In the genomic region with DNA sequence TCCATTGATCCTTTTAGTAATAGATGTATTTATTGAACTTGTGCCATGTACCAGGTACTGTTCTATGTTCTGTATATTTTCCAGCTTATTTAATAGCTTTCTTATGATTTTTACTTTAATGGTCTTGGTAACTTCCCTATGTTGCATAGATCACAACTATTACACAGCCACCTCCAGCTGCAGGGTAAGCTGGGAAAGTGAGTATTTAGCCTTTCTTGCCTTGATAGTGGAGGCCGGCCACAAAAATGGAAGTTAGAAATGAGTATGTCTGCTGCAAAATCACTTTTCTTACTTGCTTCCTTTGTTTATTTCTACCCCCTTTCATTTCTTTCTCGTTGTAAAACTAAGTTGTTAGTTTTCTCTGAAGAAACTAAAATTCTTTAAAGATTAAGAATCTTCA, we compare ENCODE assay signal across 12 cellular contexts. TPM values are rescaled to one million over a fixed set of nuclear protein-coding genes. Genes with fewer than 3 reads are reported as not detected.
DNase-seq lines count a peak whose midpoint lies in the region; ATAC-seq and TF ChIP-seq lines count a peak whose summit lies in the region.
"Had no signal": no experiment of that assay in that cellular context is flagged by ENCODE, and none has a peak within 500 bp of the region (broad histone marks: within the 10 kb centered on the region; RNA-seq: fewer than 3 reads in every experiment).

No MANE protein-coding gene starts in this region.

- H3K4me3 Mint-ChIP-seq in activated naive CD4-positive, alpha-beta T cell treated with anti-CD3 and anti-CD28 coated beads, Interleukin-2, amount 50 U/mL, for 24 hours = no peak overlapping the region
- no peak overlapping the region for H3K4me3 Mint-ChIP-seq in activated T-helper 1 cell treated with anti-CD3 and anti-CD28 coated beads, Interleukin-12 subunit alpha, Interleukin-12 subunit beta, Interleukin-2, Interleukin-4 antibody, amounts not matched to agents 30 ng/mL and 10 ng/mL and 1 ng/mL, durations not matched to agents 14 hours and 24 hours and 36 hours
- no peak overlapping the region for H3K4me3 Mint-ChIP-seq in stimulated activated memory B cell treated with anti-CD40 and anti-IgM and Interleukin-4, amounts not matched to agents 10 μg/mL and 1 μg/mL and 100 μg/mL, for 72 hours

- no peaks in the 10 kb centered on the region for H3K36me3 ChIP-seq in adrenal gland (replicated peaks in 1 of 2)

- H3K9me3 Mint-ChIP-seq in activated naive CD4-positive, alpha-beta T cell treated with anti-CD3 and anti-CD28 coated beads, Interleukin-2, amount 50 U/mL, for 24 hours = peaks cover 10% of the 10 kb centered on the region
- H3K9me3 Mint-ChIP-seq in activated T-helper 1 cell treated with anti-CD3 and anti-CD28 coated beads, Interleukin-12 subunit alpha, Interleukin-12 subunit beta, Interleukin-2, Interleukin-4 antibody, amounts not matched to agents 30 ng/mL and 10 ng/mL and 1 ng/mL, durations not matched to agents 14 hours and 24 hours and 36 hours = peaks cover 21% of the 10 kb centered on the region
- H3K9me3 Mint-ChIP-seq in stimulated activated memory B cell treated with anti-CD40 and anti-IgM and Interleukin-4, amounts not matched to agents 10 μg/mL and 1 μg/mL and 100 μg/mL, for 72 hours = peaks cover 10% of the 10 kb centered on the region

- intact Hi-C loops in activated T-helper 1 cell treated with anti-CD3 and anti-CD28 coated beads, Interleukin-12 subunit alpha, Interleukin-12 subunit beta, Interleukin-2, Interleukin-4 antibody, amounts not matched to agents 30 ng/mL and 10 ng/mL and 1 ng/mL, durations not matched to agents 14 hours and 24 hours and 36 hours (cut with micrococcal nuclease) = loop anchor here (5.0 kb wide), 5 partner anchors 331 to 991 kb away; partner anchors contain the start of genes ANKRD31 and GCNT4
- intact Hi-C loops in adrenal gland (cut with DNase I) = no loop called here

- no peak overlapping the region for H3K4me3 ChIP-seq in adrenal gland
- H3K4me3 ChIP-seq: PC-9 had no signal

- no peaks in the 10 kb centered on the region for H3K27me3 ChIP-seq in adrenal gland
- H3K27me3 ChIP-seq: foreskin keratinocyte had no signal

- peaks cover 51% of the 10 kb centered on the region for H3K4me1 Mint-ChIP-seq in activated naive CD4-positive, alpha-beta T cell treated with anti-CD3 and anti-CD28 coated beads, Interleukin-2, amount 50 U/mL, for 24 hours
- peaks cover 45% of the 10 kb centered on the region for H3K4me1 Mint-ChIP-seq in activated T-helper 1 cell treated with anti-CD3 and anti-CD28 coated beads, Interleukin-12 subunit alpha, Interleukin-12 subunit beta, Interleukin-2, Interleukin-4 antibody, amounts not matched to agents 30 ng/mL and 10 ng/mL and 1 ng/mL, durations not matched to agents 14 hours and 24 hours and 36 hours (ENCODE audit: low read depth)
- H3K4me1 Mint-ChIP-seq in stimulated activated memory B cell treated with anti-CD40 and anti-IgM and Interleukin-4, amounts not matched to agents 10 μg/mL and 1 μg/mL and 100 μg/mL, for 72 hours = peaks cover 57% of the 10 kb centered on the region

- TF ChIP-seq CTCF in adrenal gland (IDR thresholded peaks at IDR 0.05) = no peak

- 86 to 99% (median 89%) methylated on average over 2 of the region's 2 CpGs for WGBS in adrenal gland, 4 donors

- peaks cover 13 to 40% of the 10 kb centered on the region in 2 donors for H3K4me1 ChIP-seq in adrenal gland (replicated peaks in 1 of 2)

- TF ChIP-seq POLR2A in adrenal gland (IDR thresholded peaks at IDR 0.05) = no peak

- H3K27ac Mint-ChIP-seq in activated naive CD4-positive, alpha-beta T cell treated with anti-CD3 and anti-CD28 coated beads, Interleukin-2, amount 50 U/mL, for 24 hours = peak overlapping the region; percentile 99
- peak overlapping the region; percentile 81 for H3K27ac Mint-ChIP-seq in activated T-helper 1 cell treated with anti-CD3 and anti-CD28 coated beads, Interleukin-12 subunit alpha, Interleukin-12 subunit beta, Interleukin-2, Interleukin-4 antibody, amounts not matched to agents 30 ng/mL and 10 ng/mL and 1 ng/mL, durations not matched to agents 14 hours and 24 hours and 36 hours
- peak overlapping the region; percentile 81 for H3K27ac Mint-ChIP-seq in stimulated activated memory B cell treated with anti-CD40 and anti-IgM and Interleukin-4, amounts not matched to agents 10 μg/mL and 1 μg/mL and 100 μg/mL, for 72 hours

- H3K36me3 Mint-ChIP-seq in activated naive CD4-positive, alpha-beta T cell treated with anti-CD3 and anti-CD28 coated beads, Interleukin-2, amount 50 U/mL, for 24 hours = peaks cover 34% of the 10 kb centered on the region
- peaks cover 43% of the 10 kb centered on the region for H3K36me3 Mint-ChIP-seq in activated T-helper 1 cell treated with anti-CD3 and anti-CD28 coated beads, Interleukin-12 subunit alpha, Interleukin-12 subunit beta, Interleukin-2, Interleukin-4 antibody, amounts not matched to agents 30 ng/mL and 10 ng/mL and 1 ng/mL, durations not matched to agents 14 hours and 24 hours and 36 hours (ENCODE audit: low read depth)
- H3K36me3 Mint-ChIP-seq in stimulated activated memory B cell treated with anti-CD40 and anti-IgM and Interleukin-4, amounts not matched to agents 10 μg/mL and 1 μg/mL and 100 μg/mL, for 72 hours = peaks cover 29% of the 10 kb centered on the region

- H3K27me3 Mint-ChIP-seq in activated naive CD4-positive, alpha-beta T cell treated with anti-CD3 and anti-CD28 coated beads, Interleukin-2, amount 50 U/mL, for 24 hours = no peaks in the 10 kb centered on the region
- H3K27me3 Mint-ChIP-seq in activated T-helper 1 cell treated with anti-CD3 and anti-CD28 coated beads, Interleukin-12 subunit alpha, Interleukin-12 subunit beta, Interleukin-2, Interleukin-4 antibody, amounts not matched to agents 30 ng/mL and 10 ng/mL and 1 ng/mL, durations not matched to agents 14 hours and 24 hours and 36 hours (ENCODE audit: insufficient read depth) = no peaks in the 10 kb centered on the region
- no peaks in the 10 kb centered on the region for H3K27me3 Mint-ChIP-seq in stimulated activated memory B cell treated with anti-CD40 and anti-IgM and Interleukin-4, amounts not matched to agents 10 μg/mL and 1 μg/mL and 100 μg/mL, for 72 hours

- peak overlapping the region in 2 of 5 donors; percentile 72 to 84 for H3K27ac ChIP-seq in adrenal gland
- H3K27ac ChIP-seq: foreskin keratinocyte, parathyroid adenoma had no signal

- ATAC-seq in HG02885 (IDR thresholded peaks at IDR 0.05; ENCODE audit: poor library complexity, unreplicated experiment) (peak; percentile 38), HG03520 (IDR thresholded peaks at IDR 0.05; ENCODE audit: unreplicated experiment) (no peak)
- ATAC-seq in stimulated activated memory B cell treated with anti-CD40 and anti-IgM and Interleukin-4, amounts not matched to agents 10 μg/mL and 1 μg/mL and 100 μg/mL, for 72 hours = no peak

- DNase-seq in activated naive CD4-positive, alpha-beta T cell treated with Interleukin-2 at 50 U/mL for 16 hours = no peak
- no peak for DNase-seq in activated T-helper 1 cell treated with anti-CD3 and anti-CD28 coated beads, Interleukin-12 subunit alpha, Interleukin-12 subunit beta, Interleukin-2, Interleukin-4 antibody, amounts not matched to agents 30 ng/mL and 10 ng/mL and 1 ng/mL, durations not matched to agents 14 hours and 24 hours and 36 hours (ENCODE audit: low spot score)
- DNase-seq in pons (ENCODE audit: low spot score) = no peak
- DNase-seq in adrenal gland = no peak
- DNase-seq: DMS79, foreskin keratinocyte had no signal

- peaks cover 0 to 3% (median 0%) of the 10 kb centered on the region in 3 donors for H3K9me3 ChIP-seq in adrenal gland (replicated peaks in 1 of 3)

RNA-seq across cellular contexts. Expression of gene ANKDD1B, which starts 43.1 kb away (rescaled TPM):
- 0.18 and 0.22 TPM in 2 replicates for total RNA-seq in activated T-helper 1 cell treated with anti-CD3 and anti-CD28 coated beads, Interleukin-12 subunit alpha, Interleukin-12 subunit beta, Interleukin-2, Interleukin-4 antibody, amounts not matched to agents 30 ng/mL and 10 ng/mL and 1 ng/mL, durations not matched to agents 14 hours and 24 hours and 36 hours
- total RNA-seq in adrenal gland = under 1 TPM in 6 of 8 donors, not detected in 2; 0.28 to 0.93 (median 0.59) TPM
- 1 to 10 TPM in 2 of 3 donors, under 1 TPM in 1; 0.73 to 3.8 (median 2.1) TPM for polyA plus RNA-seq in adrenal gland

RNA-seq across cellular contexts. Expression of gene POLK, which starts 56.5 kb away (rescaled TPM):
- 38.0 and 40.4 TPM in 2 replicates for total RNA-seq in activated T-helper 1 cell treated with anti-CD3 and anti-CD28 coated beads, Interleukin-12 subunit alpha, Interleukin-12 subunit beta, Interleukin-2, Interleukin-4 antibody, amounts not matched to agents 30 ng/mL and 10 ng/mL and 1 ng/mL, durations not matched to agents 14 hours and 24 hours and 36 hours
- 10 to 100 TPM; 16.7 to 63.6 (median 36.5) TPM for total RNA-seq in adrenal gland
- 10 to 100 TPM in 2 of 3 donors, 1 to 10 TPM in 1; 6.9 to 40.0 (median 10.7) TPM for polyA plus RNA-seq in adrenal gland

RNA-seq across cellular contexts. Expression of gene CERT1, which starts 56.8 kb away (rescaled TPM):
- 41.0 and 43.4 TPM in 2 replicates for total RNA-seq in activated T-helper 1 cell treated with anti-CD3 and anti-CD28 coated beads, Interleukin-12 subunit alpha, Interleukin-12 subunit beta, Interleukin-2, Interleukin-4 antibody, amounts not matched to agents 30 ng/mL and 10 ng/mL and 1 ng/mL, durations not matched to agents 14 hours and 24 hours and 36 hours
- total RNA-seq in adrenal gland = 10 to 100 TPM; 30.6 to 67.6 (median 50.4) TPM
- 10 to 100 TPM in 2 of 3 donors, 1 to 10 TPM in 1; 5.7 to 66.6 (median 13.2) TPM for polyA plus RNA-seq in adrenal gland
